Comparison of ENCODE assay signal across 8 cellular contexts in genomic region chr6:138588805-138589434, GRCh38.
DNase-seq lines count a peak whose midpoint lies in the region; ATAC-seq and TF ChIP-seq lines count a peak whose summit lies in the region.

No MANE protein-coding gene starts in this region.

- no peaks in the 10 kb centered on the region for H3K27me3 ChIP-seq in lower lobe of right lung (ENCODE audit: low read depth)

- intact Hi-C loops in lower lobe of right lung (cut with DNase I), result no loop called here

- peak; percentile 91 for TF ChIP-seq CTCF in lower lobe of right lung (IDR thresholded peaks at IDR 0.05)

- H3K9me3 Mint-ChIP-seq in activated CD4-positive, alpha-beta T cell treated with anti-CD3 and anti-CD28 coated beads, Interleukin-2, amount 10 ng/mL, durations not matched to agents 7 days and 5 days, result no peaks in the 10 kb centered on the region

- no peak overlapping the region for H3K27ac ChIP-seq in lower lobe of right lung

- CTCF ChIA-PET in activated CD4-positive, alpha-beta T cell treated with anti-CD3 and anti-CD28 coated beads, Interleukin-2, amount 10 ng/mL, durations not matched to agents 7 days and 5 days (lab: Charles Lee), result interaction anchor here (1.6 kb wide), 2 partner anchors 159 to 176 kb away, joined by 3 to 6 read pairs; no protein-coding TSS in a partner anchor

- DNase-seq in DMS153 treated with DMSO at 0.1 percent for 48 hours (lab: John Stamatoyannopoulos, UW; ENCODE audit: unreplicated experiment), result peak; percentile 73
- DNase-seq in NCI-H524 treated with DMSO at 0.1 percent for 48 hours (lab: John Stamatoyannopoulos, UW), result peak; percentile 71
- peak; percentile 66 for DNase-seq in activated CD4-positive, alpha-beta T cell treated with anti-CD3 and anti-CD28 coated beads, Interleukin-2, amount 10 ng/mL, durations not matched to agents 7 days and 5 days
- peak; percentile 65 for DNase-seq in ecto neural progenitor cell (ENCODE audit: low spot score)
- DNase-seq in lower lobe of right lung, result no peak
- DNase-seq in stimulated activated CD8-positive, alpha-beta memory T cell treated with anti-CD3 and anti-CD28 coated beads, Interleukin-2, amount 100 ng/mL, for 1 hour (ENCODE audit: low read depth in 2 of 2), result peak; percentile 7 to 12

- no peak overlapping the region for H3K4me3 ChIP-seq in lower lobe of right lung

- H3K4me1 Mint-ChIP-seq in activated CD4-positive, alpha-beta T cell treated with anti-CD3 and anti-CD28 coated beads, Interleukin-2, amount 10 ng/mL, durations not matched to agents 7 days and 5 days, result peaks cover 39% of the 10 kb centered on the region

- no peaks in the 10 kb centered on the region for H3K9me3 ChIP-seq in lower lobe of right lung

- POLR2A ChIA-PET in activated CD4-positive, alpha-beta T cell treated with anti-CD3 and anti-CD28 coated beads, Interleukin-2, amount 10 ng/mL, durations not matched to agents 7 days and 5 days (lab: Charles Lee), result no interaction called here

- H3K27ac Mint-ChIP-seq in activated CD4-positive, alpha-beta T cell treated with anti-CD3 and anti-CD28 coated beads, Interleukin-2, amount 10 ng/mL, durations not matched to agents 7 days and 5 days, result no peak overlapping the region

- H3K36me3 ChIP-seq in lower lobe of right lung, result no peaks in the 10 kb centered on the region

- peaks cover 6% of the 10 kb centered on the region for H3K27me3 Mint-ChIP-seq in activated CD4-positive, alpha-beta T cell treated with anti-CD3 and anti-CD28 coated beads, Interleukin-2, amount 10 ng/mL, durations not matched to agents 7 days and 5 days

- H3K4me3 Mint-ChIP-seq in activated CD4-positive, alpha-beta T cell treated with anti-CD3 and anti-CD28 coated beads, Interleukin-2, amount 10 ng/mL, durations not matched to agents 7 days and 5 days, result no peak overlapping the region

- H3K4me1 ChIP-seq in lower lobe of right lung, result peaks cover 18% of the 10 kb centered on the region

- ATAC-seq in HG02759 (IDR thresholded peaks at IDR 0.05; ENCODE audit: unreplicated experiment) (peak; percentile 28), lower lobe of right lung (peak; percentile 66 to 73), GM19324 (IDR thresholded peaks at IDR 0.05; ENCODE audit: low FRiP score, unreplicated experiment) (no peak)

- no peaks in the 10 kb centered on the region for H3K36me3 Mint-ChIP-seq in activated CD4-positive, alpha-beta T cell treated with anti-CD3 and anti-CD28 coated beads, Interleukin-2, amount 10 ng/mL, durations not matched to agents 7 days and 5 days (ENCODE audit: low read depth)
